In the genomic region with DNA sequence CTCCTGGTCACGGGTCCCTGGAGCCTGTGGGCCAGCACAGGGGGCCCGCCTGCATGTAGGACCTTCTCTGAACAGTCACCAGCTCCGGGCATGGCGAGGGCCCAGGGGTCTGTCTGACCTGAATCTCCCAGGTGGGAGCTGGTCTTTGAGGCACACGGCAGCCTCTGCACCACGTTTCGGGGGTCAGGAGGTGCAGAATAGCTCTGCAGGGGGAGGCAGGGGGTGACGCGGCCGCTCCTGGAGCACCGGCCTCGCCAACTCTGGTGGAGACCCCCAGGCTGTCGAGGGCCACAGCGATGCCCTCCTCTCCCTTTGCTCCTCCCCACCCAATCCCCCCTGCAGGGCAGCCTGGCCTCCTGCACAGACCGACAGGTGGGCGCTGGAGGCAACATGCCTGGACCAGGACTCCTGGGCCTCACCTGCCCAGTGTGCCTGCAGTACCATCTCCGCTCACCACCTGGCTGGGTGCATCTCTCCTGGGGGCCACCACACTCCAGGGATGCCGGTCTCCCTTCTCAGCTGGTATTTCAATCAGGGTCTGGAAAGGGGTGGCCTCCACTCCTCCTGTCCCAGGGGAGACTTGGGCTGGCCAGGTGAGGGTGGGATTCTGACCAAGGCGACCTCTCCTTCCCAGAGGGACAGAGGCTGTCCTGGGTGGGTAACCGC, we compare ENCODE assay signal across 19 cellular contexts. TPM values are rescaled to one million over a fixed set of nuclear protein-coding genes. Genes with fewer than 3 reads are reported as not detected.
"Had no signal": no experiment of that assay in that cellular context is flagged by ENCODE, and none has a peak within 500 bp of the region (broad histone marks: within the 10 kb centered on the region; RNA-seq: fewer than 3 reads in every experiment).

No MANE protein-coding gene starts in this region.

- H3K27me3 ChIP-seq: vagina had no signal

- H3K36me3 Mint-ChIP-seq: activated naive CD8-positive, alpha-beta T cell treated with anti-CD3 and anti-CD28 coated beads, Interleukin-2, amount 10 ng/mL, durations not matched to agents 7 days and 5 days; immature natural killer cell; mesothelial cell of epicardium had no signal

- H3K4me1 ChIP-seq: prostate gland had no signal

- H3K27ac ChIP-seq: dorsolateral prefrontal cortex, prostate gland, skin epidermis, suprapubic skin, vagina had no signal

- H3K27ac Mint-ChIP-seq: activated CD8-positive, alpha-beta T cell treated with anti-CD3 and anti-CD28 coated beads for 36 hours; activated naive CD8-positive, alpha-beta T cell treated with anti-CD3 and anti-CD28 coated beads, Interleukin-2, amount 10 ng/mL, durations not matched to agents 7 days and 5 days; immature natural killer cell; mesothelial cell of epicardium; stimulated activated naive CD8-positive, alpha-beta T cell treated with anti-CD3 and anti-CD28 coated beads, Interleukin-15, amount 100 ng/mL, for 72 hours; T-helper 2 cell treated with Interferon-gamma antibody and Interleukin-4, amounts not matched to agents 5 μg/mL and 100 μg/mL, for 36 hours had no signal

- DNase-seq: activated CD4-positive, alpha-beta T cell treated with anti-CD3 and anti-CD28 coated beads for 4 hours; activated CD8-positive, alpha-beta T cell treated with anti-CD3 and anti-CD28 coated beads for 36 hours; activated naive CD8-positive, alpha-beta T cell treated with anti-CD3 and anti-CD28 coated beads, Interleukin-2, amount 10 ng/mL, durations not matched to agents 7 days and 5 days; central memory CD4-positive, alpha-beta T cell; immature natural killer cell; occipital lobe; stimulated activated CD4-positive, alpha-beta T cell treated with anti-CD3 and anti-CD28 coated beads, Interleukin-15, amount 100 ng/mL, for 24 hours; stimulated activated CD4-positive, alpha-beta T cell treated with anti-CD3 and anti-CD28 coated beads, Interleukin-2, amount 100 ng/mL, for 48 hours; stimulated activated naive CD8-positive, alpha-beta T cell treated with anti-CD3 and anti-CD28 coated beads, Interleukin-15, amount 100 ng/mL, for 72 hours; trophoblast cell had no signal

- H3K9me3 ChIP-seq: prostate gland, suprapubic skin, vagina had no signal

- H3K9me3 Mint-ChIP-seq: activated CD8-positive, alpha-beta T cell treated with anti-CD3 and anti-CD28 coated beads for 36 hours; activated naive CD8-positive, alpha-beta T cell treated with anti-CD3 and anti-CD28 coated beads, Interleukin-2, amount 10 ng/mL, durations not matched to agents 7 days and 5 days; immature natural killer cell; mesothelial cell of epicardium; nephron; stimulated activated naive CD8-positive, alpha-beta T cell treated with anti-CD3 and anti-CD28 coated beads, Interleukin-15, amount 100 ng/mL, for 72 hours; T-helper 2 cell treated with Interferon-gamma antibody and Interleukin-4, amounts not matched to agents 5 μg/mL and 100 μg/mL, for 36 hours had no signal

- H3K36me3 ChIP-seq: prostate gland, suprapubic skin, vagina had no signal

- H3K4me3 ChIP-seq: dorsolateral prefrontal cortex, lung, prostate gland, skin epidermis, suprapubic skin, vagina had no signal

- ATAC-seq: activated CD8-positive, alpha-beta T cell treated with anti-CD3 and anti-CD28 coated beads for 36 hours; stimulated activated naive CD8-positive, alpha-beta T cell treated with anti-CD3 and anti-CD28 coated beads, Interleukin-15, amount 100 ng/mL, for 72 hours had no signal

- H3K4me3 Mint-ChIP-seq: activated CD8-positive, alpha-beta T cell treated with anti-CD3 and anti-CD28 coated beads for 36 hours; activated naive CD8-positive, alpha-beta T cell treated with anti-CD3 and anti-CD28 coated beads, Interleukin-2, amount 10 ng/mL, durations not matched to agents 7 days and 5 days; immature natural killer cell; mesothelial cell of epicardium; nephron; stimulated activated naive CD8-positive, alpha-beta T cell treated with anti-CD3 and anti-CD28 coated beads, Interleukin-15, amount 100 ng/mL, for 72 hours; T-helper 2 cell treated with Interferon-gamma antibody and Interleukin-4, amounts not matched to agents 5 μg/mL and 100 μg/mL, for 36 hours had no signal

RNA-seq across cellular contexts. Expression of a gene that starts 17.1 kb away (rescaled TPM):
- total RNA-seq: activated naive CD8-positive, alpha-beta T cell treated with anti-CD3 and anti-CD28 coated beads, Interleukin-2, amount 10 ng/mL, durations not matched to agents 7 days and 5 days; vagina had no signal
